In genomic region chr10:72170733-72171132, GRCh38 we compare ENCODE assay signal across 20 cellular contexts. TPM values are rescaled to one million over a fixed set of nuclear protein-coding genes. Genes with fewer than 3 reads are reported as not detected.
A peak's percentile ranks its signal among the peaks of the same experiment; 100 is the strongest.
DNase-seq lines count a peak whose midpoint lies in the region; ATAC-seq, FAIRE-seq and TF ChIP-seq lines count a peak whose summit lies in the region.
"Had no signal": no experiment of that assay in that cellular context is flagged by ENCODE, and none has a peak within 500 bp of the region (broad histone marks: within the 10 kb centered on the region; RNA-seq: fewer than 3 reads in every experiment).

No MANE protein-coding gene starts in this region.

- H3K36me3 ChIP-seq in HepG2 (replicated peaks in 1 of 2; ENCODE audit: control insufficient read depth in 1 of 2, insufficient read depth in 2 of 2, low read length in 2 of 2) (0 out of 5 replicates have a peak, but pooled peaks cover 0 to 6% of the 10 kb centered on the region in 2 experiments), right lobe of liver (no peaks in the 10 kb centered on the region), K562 (ENCODE audit: control insufficient read depth, insufficient read depth, low read length) (0 out of 3 replicates have a peak, but pooled peaks cover 3% of the 10 kb centered on the region), osteoblast (ENCODE audit: insufficient read depth, low read length) (no peaks in the 10 kb centered on the region)
- H3K36me3 ChIP-seq: thoracic aorta had no signal

- no peak overlapping the region for H3K9ac ChIP-seq in HepG2 (ENCODE audit: insufficient read depth, low read depth, low read length)
- no peak overlapping the region for H3K9ac ChIP-seq in K562 (ENCODE audit: insufficient read depth in 1 of 2, low read depth in 2 of 2, low read length in 2 of 2)

- no peak overlapping the region for H2AFZ ChIP-seq in HepG2 (ENCODE audit: low read length)
- H2AFZ ChIP-seq in K562 (ENCODE audit: low read depth, low read length): no peak overlapping the region
- H2AFZ ChIP-seq in osteoblast (ENCODE audit: low read length): no peak overlapping the region

- TF ChIP-seq RAD21 in HepG2 (CRISPR knock-in tag; IDR thresholded peaks at IDR 0.05) (no peak), K562 (CRISPR knock-in tag; conservative IDR thresholded peaks at IDR 0.05 in 1 of 2, IDR thresholded peaks at IDR 0.05 in 1 of 2) (no peak)

- H3K4me1 ChIP-seq in HepG2 (ENCODE audit: insufficient read depth, low read length) (peaks cover 35% of the 10 kb centered on the region), right lobe of liver (no peaks in the 10 kb centered on the region), K562 (replicated peaks in 1 of 2; ENCODE audit: control insufficient read depth in 2 of 2, insufficient read depth in 2 of 2, low read length in 2 of 2) (peaks cover 0 to 10% of the 10 kb centered on the region in 2 experiments; a peak in 2 of 5 replicates), osteoblast (ENCODE audit: insufficient read depth, low read length) (peaks cover 15% of the 10 kb centered on the region)

- in situ Hi-C loops in HepG2 (cut with HindIII; ENCODE audit: extremely low pct_ligation_motif_present, low pct_unique_long_range_greater_than_20kb): no loop called here
- in situ Hi-C loops in K562 (cut with MboI): no loop called here

- H3K27me3 ChIP-seq in HepG2 (ENCODE audit: control insufficient read depth in 1 of 2, insufficient read depth in 2 of 2, low read length in 2 of 2) (no peaks in the 10 kb centered on the region), right lobe of liver (no peaks in the 10 kb centered on the region), K562 (ENCODE audit: control insufficient read depth in 2 of 2, insufficient read depth in 2 of 2, low read length in 2 of 2) (no peaks in the 10 kb centered on the region), osteoblast (ENCODE audit: insufficient read depth, low read length) (no peaks in the 10 kb centered on the region)

- intact Hi-C loops in HepG2 (cut with micrococcal nuclease; ENCODE audit: unreplicated experiment) (loop anchor here (10.0 kb wide), 1 partner anchor 66 kb away; no protein-coding TSS in a partner anchor), right lobe of liver (cut with DNase I) (no loop called here), K562 (cut with micrococcal nuclease) (no loop called here)

- 93% methylated on average over 4 of the region's 4 CpGs for WGBS in HepG2 (ENCODE audit: low lambda C conversion rate)
- WGBS in right lobe of liver (ENCODE audit: insufficient coverage, low coverage, low lambda C conversion rate, missing lambda C conversion rate): 91% methylated on average over 4 of the region's 4 CpGs
- WGBS in K562 (ENCODE audit: insufficient coverage, low coverage, missing lambda C conversion rate): 72% methylated on average over 4 of the region's 4 CpGs

- no peaks in the 10 kb centered on the region for H3K79me2 ChIP-seq in HepG2 (ENCODE audit: insufficient read depth, low read length)
- H3K79me2 ChIP-seq in K562 (ENCODE audit: control insufficient read depth, insufficient read depth, low read length): no peaks in the 10 kb centered on the region
- H3K79me2 ChIP-seq in osteoblast (ENCODE audit: insufficient read depth, low read length): no peaks in the 10 kb centered on the region

- POLR2A ChIA-PET in HepG2 (lab: Yijun Ruan, JAX): no interaction called here
- POLR2A ChIA-PET in K562 (lab: Yijun Ruan, JAX): interaction anchor here (0.8 kb wide), 1 partner anchor 103 kb away, joined by 3 read pairs; the partner anchor contains the start of gene DDIT4

- H3K4me2 ChIP-seq in HepG2 (ENCODE audit: low read depth, low read length) (no peak overlapping the region; the same call in 1 of the 2 replicates), K562 (ENCODE audit: insufficient read depth, low read length) (no peak overlapping the region), osteoblast (ENCODE audit: insufficient read depth, low read length) (peak overlapping the region; percentile 34)

- no peak for TF ChIP-seq EP300 in HepG2 (IDR thresholded peaks at IDR 0.05; ENCODE audit: low read depth in 2 of 2, low read length in 2 of 2)
- TF ChIP-seq EP300 in HepG2 (CRISPR knock-in tag; IDR thresholded peaks at IDR 0.05; ENCODE audit: borderline replicate concordance): no peak
- TF ChIP-seq EP300 in K562 (IDR thresholded peaks at IDR 0.05; ENCODE audit: low read length): no peak

- H4K20me1 ChIP-seq in HepG2 (ENCODE audit: insufficient read depth, low read length) (no peaks in the 10 kb centered on the region), K562 (replicated peaks; ENCODE audit: control insufficient read depth, insufficient read depth, low read length) (no peaks in the 10 kb centered on the region), osteoblast (ENCODE audit: insufficient read depth, low read length) (no peaks in the 10 kb centered on the region)

- FAIRE-seq in HepG2 (lab: Jason Lieb, UNC) (no peak), K562 (lab: Jason Lieb, UNC) (no peak), frontal cortex (lab: Jason Lieb, UNC) (no peak)
- FAIRE-seq: D721Med, endometrium had no signal

- TF ChIP-seq CTCF in HepG2 (CRISPR knock-in tag; IDR thresholded peaks at IDR 0.05) (no peak), right lobe of liver (IDR thresholded peaks at IDR 0.05) (no peak), K562 (IDR thresholded peaks at IDR 0.05 in 2 of 3, conservative IDR thresholded peaks at IDR 0.05 in 1 of 3; ENCODE audit: insufficient read depth in 2 of 3, low read depth in 1 of 3, low read length in 3 of 3) (no peak), osteoblast (IDR thresholded peaks at IDR 0.05; ENCODE audit: extremely low read depth, low read depth, low read length) (no peak)

- TF ChIP-seq POLR2A in HepG2 (IDR thresholded peaks at IDR 0.05; ENCODE audit: insufficient read depth in 1 of 2, low read depth in 2 of 2, low read length in 2 of 2) (no peak), right lobe of liver (IDR thresholded peaks at IDR 0.05) (no peak), K562 (conservative IDR thresholded peaks at IDR 0.05) (no peak)

- CTCF ChIA-PET in HepG2 (lab: Yijun Ruan, JAX; ENCODE audit: low intra/inter-chr PET ratio, low total read pairs): no interaction called here
- CTCF ChIA-PET in K562 (lab: Yijun Ruan, JAX; ENCODE audit: low intra/inter-chr PET ratio): no interaction called here

- no peak for DNase-seq in HepG2 (ENCODE audit: low spot score)
- DNase-seq in right lobe of liver: no peak
- DNase-seq in K562 (ENCODE audit: extremely low read depth in 1 of 4, low spot score in 3 of 4): no peak
- DNase-seq in osteoblast (ENCODE audit: insufficient read length, low spot score, missing footprints): no peak
- DNase-seq in frontal cortex (ENCODE audit: low spot score in 2 of 2): no peak
- no peak for DNase-seq in stimulated activated CD4-positive, alpha-beta T cell treated with anti-CD3 and anti-CD28 coated beads, Interleukin-12 subunit alpha, Interleukin-12 subunit beta, amount 100 ng/mL, for 4 hours
- no peak for DNase-seq in GOT3 (lab: John Stamatoyannopoulos, UW)
- DNase-seq: activated B cell treated with CpG ODN at 0.5 μM for 24 hours; activated CD4-positive, alpha-beta memory T cell treated with anti-CD3 and anti-CD28 coated beads for 36 hours; activated effector memory CD4-positive, alpha-beta T cell treated with anti-CD3 and anti-CD28 coated beads, Interleukin-2, amount 50 U/mL, for 16 hours; C1 segment of cervical spinal cord; NCI-H1092 treated with DMSO at 0.1 percent for 48 hours; NCI-H2029; NCI-H446; stimulated activated naive CD4-positive, alpha-beta T cell had no signal

- ATAC-seq in HepG2 (no peak), right lobe of liver (no peak), K562 (no peak), GM18909 (IDR thresholded peaks at IDR 0.05; ENCODE audit: poor library complexity, unreplicated experiment) (no peak)

- H3K27ac ChIP-seq in HepG2 (ENCODE audit: extremely low read length, insufficient read depth, low read length): no peak overlapping the region
- no peak overlapping the region for H3K27ac ChIP-seq in right lobe of liver
- H3K27ac ChIP-seq in K562 (ENCODE audit: extremely low read depth, low read depth, low read length): no peak overlapping the region
- H3K27ac ChIP-seq in osteoblast (ENCODE audit: low read depth, low read length): no peak overlapping the region
- H3K27ac ChIP-seq: thoracic aorta had no signal

- H3K9me3 ChIP-seq in HepG2 (ENCODE audit: low read length) (no peaks in the 10 kb centered on the region), right lobe of liver (no peaks in the 10 kb centered on the region), K562 (replicated peaks; ENCODE audit: control insufficient read depth, insufficient read depth, low read depth, low read length) (no peaks in the 10 kb centered on the region), osteoblast (ENCODE audit: low read depth, low read length) (no peaks in the 10 kb centered on the region)
- H3K9me3 ChIP-seq: mucosa of descending colon, thoracic aorta had no signal

- H3K4me3 ChIP-seq in HepG2 (replicated peaks in 1 of 3; ENCODE audit: insufficient read depth in 1 of 3, low read depth in 2 of 3, low read length in 3 of 3): no peak overlapping the region
- no peak overlapping the region for H3K4me3 ChIP-seq in right lobe of liver
- H3K4me3 ChIP-seq in K562: no peak overlapping the region
- H3K4me3 ChIP-seq in osteoblast (ENCODE audit: insufficient read depth, low read length): no peak overlapping the region
- H3K4me3 ChIP-seq: mucosa of descending colon, thoracic aorta had no signal

- H3K9me1 ChIP-seq in K562 (ENCODE audit: control insufficient read depth, insufficient read depth, low read length): peaks cover 3% of the 10 kb centered on the region

- BruUV-seq in HepG2 (replicated peaks; lab: Mats Ljungman, UMichigan) (no TSS peak), K562 (replicated peaks; lab: Mats Ljungman, UMichigan) (no TSS peak)

RNA-seq across cellular contexts. Expression of gene ANAPC16, which starts 45.1 kb away (rescaled TPM):
- total RNA-seq in HepG2 (2016; rRNA removed; fragmentation: Illumina TruSeq; extraction: Trizol) (74.8 and 95.6 TPM in 2 replicates), right lobe of liver (10 to 100 TPM; 38.6 to 79.2 (median 51.3) TPM), K562 (2014; rRNA removed) (42.6 and 55.8 TPM in 2 replicates), K562 (2014; rRNA removed; fragmentation: Illumina TruSeq; extraction: Trizol) (108 and 111 TPM in 2 replicates), K562 (2015; rRNA removed; fragmentation: Illumina TruSeq; extraction: Trizol) (79.7 and 87.7 TPM in 2 replicates), K562 (2021) (72.5 and 72.7 TPM in 2 replicates), osteoblast (50.7 and 58.0 TPM in 2 replicates), frontal cortex (26.1 TPM)
- total RNA-seq in HepG2 (2016; cell fraction: cytosol; rRNA removed; fragmentation: Illumina TruSeq; extraction: Trizol; ENCODE audit: low read depth): 91.2 and 103 TPM in 2 replicates
- 76.8 and 94.9 TPM in 2 replicates for total RNA-seq in HepG2 (2016; cell fraction: insoluble cytoplasmic fraction; rRNA removed; fragmentation: Illumina TruSeq; extraction: Trizol)
- 149 and 166 TPM in 2 replicates for total RNA-seq in HepG2 (2016; cell fraction: membrane; rRNA removed; fragmentation: Illumina TruSeq; extraction: Trizol)
- total RNA-seq in HepG2 (2016; cell fraction: nucleus; rRNA removed; fragmentation: Illumina TruSeq; extraction: Trizol): 25.8 and 31.4 TPM in 2 replicates
- polyA plus RNA-seq in HepG2 (2011; rRNA removed) (70.4 and 89.4 TPM in 2 replicates), K562 (2011; rRNA removed) (162 and 168 TPM in 2 replicates), K562 (2014; fragmentation: Illumina TruSeq; extraction: Trizol) (74.2 and 85.3 TPM in 2 replicates), K562 (2014; fragmentation: Nextera tagmentation; extraction: Ambion mirVana) (100 to 1,000 TPM; 184 to 208 TPM), K562 (2014; rRNA removed) (112 and 134 TPM in 2 replicates)
- 49.3 and 62.9 TPM in 2 replicates for polyA plus RNA-seq in HepG2 (2011; cell fraction: cytosol; rRNA removed)
- polyA plus RNA-seq in HepG2 (2011; cell fraction: nucleus; rRNA removed): 10.9 and 14.2 TPM in 2 replicates
- polyA plus RNA-seq in HepG2 (2012): 59.2 and 62.8 TPM in 2 replicates
- 138 and 184 TPM in 2 replicates for polyA plus RNA-seq in HepG2 (2016; cell fraction: cytosol; fragmentation: Illumina TruSeq; extraction: Trizol; ENCODE audit: low read depth)
- polyA plus RNA-seq in HepG2 (2016; cell fraction: insoluble cytoplasmic fraction; fragmentation: Illumina TruSeq; extraction: Trizol; ENCODE audit: low read depth): 106 and 114 TPM in 2 replicates
- polyA plus RNA-seq in HepG2 (2016; cell fraction: membrane; fragmentation: Illumina TruSeq; extraction: Trizol; ENCODE audit: low read depth): 159 and 184 TPM in 2 replicates
- polyA plus RNA-seq in HepG2 (2016; cell fraction: nucleus; fragmentation: Illumina TruSeq; extraction: Trizol; ENCODE audit: insufficient read depth, low read depth): 52.6 and 58.6 TPM in 2 replicates
- 27.8 and 41.1 TPM in 2 replicates for polyA minus RNA-seq in HepG2 (2011; rRNA and poly(A)+ RNA removed; ENCODE audit: low replicate concordance)
- 13.3 and 15.2 TPM in 2 replicates for polyA minus RNA-seq in HepG2 (2011; cell fraction: cytosol; rRNA and poly(A)+ RNA removed)
- polyA minus RNA-seq in HepG2 (2011; cell fraction: nucleus; rRNA and poly(A)+ RNA removed): 9.3 and 13.2 TPM in 2 replicates
- total RNA-seq in K562 (2011; cell fraction: chromatin; rRNA removed; ENCODE audit: low replicate concordance): 13.7 and 30.0 TPM in 2 replicates
- 13.7 and 15.7 TPM in 2 replicates for total RNA-seq in K562 (2011; cell fraction: nucleolus; rRNA removed)
- total RNA-seq in K562 (2011; cell fraction: nucleoplasm; rRNA removed): 30.3 and 57.6 TPM in 2 replicates
- 47.9 and 96.2 TPM in 2 replicates for polyA plus RNA-seq in K562 (2011; cell fraction: cytosol; rRNA removed)
- 27.0 and 46.2 TPM in 2 replicates for polyA plus RNA-seq in K562 (2011; cell fraction: nucleus; rRNA removed)
- polyA plus RNA-seq in K562 (2012): 85.3 and 238 TPM in 2 replicates
- 41.3 and 52.4 TPM in 2 replicates for polyA minus RNA-seq in K562 (2011; rRNA and poly(A)+ RNA removed)
- polyA minus RNA-seq in K562 (2011; cell fraction: cytosol; rRNA and poly(A)+ RNA removed): 13.9 and 15.1 TPM in 2 replicates
- 3.2 and 10.0 TPM in 2 replicates for polyA minus RNA-seq in K562 (2011; cell fraction: nucleus; rRNA and poly(A)+ RNA removed)

RNA-seq across cellular contexts. Expression of gene ASCC1, which starts 45.3 kb away (rescaled TPM):
- total RNA-seq in HepG2 (2016; rRNA removed; fragmentation: Illumina TruSeq; extraction: Trizol): 30.1 and 51.0 TPM in 2 replicates
- total RNA-seq in HepG2 (2016; cell fraction: cytosol; rRNA removed; fragmentation: Illumina TruSeq; extraction: Trizol; ENCODE audit: low read depth): 5.7 and 7.9 TPM in 2 replicates
- 31.9 and 52.7 TPM in 2 replicates for total RNA-seq in HepG2 (2016; cell fraction: insoluble cytoplasmic fraction; rRNA removed; fragmentation: Illumina TruSeq; extraction: Trizol)
- 8.5 and 11.2 TPM in 2 replicates for total RNA-seq in HepG2 (2016; cell fraction: membrane; rRNA removed; fragmentation: Illumina TruSeq; extraction: Trizol)
- total RNA-seq in HepG2 (2016; cell fraction: nucleus; rRNA removed; fragmentation: Illumina TruSeq; extraction: Trizol): 19.7 and 20.4 TPM in 2 replicates
- polyA plus RNA-seq in HepG2 (2011; rRNA removed): 16.6 and 21.6 TPM in 2 replicates
- 12.4 and 18.1 TPM in 2 replicates for polyA plus RNA-seq in HepG2 (2011; cell fraction: cytosol; rRNA removed)
- polyA plus RNA-seq in HepG2 (2011; cell fraction: nucleus; rRNA removed): 7.4 and 10.0 TPM in 2 replicates
- 23.8 and 25.1 TPM in 2 replicates for polyA plus RNA-seq in HepG2 (2012)
- polyA plus RNA-seq in HepG2 (2016; cell fraction: cytosol; fragmentation: Illumina TruSeq; extraction: Trizol; ENCODE audit: low read depth): 2.5 and 3.4 TPM in 2 replicates
- 47.4 and 47.8 TPM in 2 replicates for polyA plus RNA-seq in HepG2 (2016; cell fraction: insoluble cytoplasmic fraction; fragmentation: Illumina TruSeq; extraction: Trizol; ENCODE audit: low read depth)
- polyA plus RNA-seq in HepG2 (2016; cell fraction: membrane; fragmentation: Illumina TruSeq; extraction: Trizol; ENCODE audit: low read depth): 5.9 and 6.9 TPM in 2 replicates
- polyA plus RNA-seq in HepG2 (2016; cell fraction: nucleus; fragmentation: Illumina TruSeq; extraction: Trizol; ENCODE audit: insufficient read depth, low read depth): 22.3 and 27.0 TPM in 2 replicates
- 21.8 and 33.7 TPM in 2 replicates for polyA minus RNA-seq in HepG2 (2011; rRNA and poly(A)+ RNA removed; ENCODE audit: low replicate concordance)
- polyA minus RNA-seq in HepG2 (2011; cell fraction: cytosol; rRNA and poly(A)+ RNA removed): 16.5 and 21.2 TPM in 2 replicates
- polyA minus RNA-seq in HepG2 (2011; cell fraction: nucleus; rRNA and poly(A)+ RNA removed): 25.8 and 32.3 TPM in 2 replicates
- 10 to 100 TPM; 12.0 to 26.5 (median 14.5) TPM for total RNA-seq in right lobe of liver
- 49.7 and 77.0 TPM in 2 replicates for total RNA-seq in K562 (2011; cell fraction: chromatin; rRNA removed; ENCODE audit: low replicate concordance)
- 28.7 and 34.9 TPM in 2 replicates for total RNA-seq in K562 (2011; cell fraction: nucleolus; rRNA removed)
- total RNA-seq in K562 (2011; cell fraction: nucleoplasm; rRNA removed): 43.5 and 57.0 TPM in 2 replicates
- total RNA-seq in K562 (2014; rRNA removed): 27.6 and 31.7 TPM in 2 replicates
- total RNA-seq in K562 (2014; rRNA removed; fragmentation: Illumina TruSeq; extraction: Trizol): 52.8 and 62.6 TPM in 2 replicates
- 33.3 and 38.2 TPM in 2 replicates for total RNA-seq in K562 (2015; rRNA removed; fragmentation: Illumina TruSeq; extraction: Trizol)
- total RNA-seq in K562 (2021): 45.7 and 48.4 TPM in 2 replicates
- 53.2 and 64.1 TPM in 2 replicates for polyA plus RNA-seq in K562 (2011; rRNA removed)
- 20.9 and 37.8 TPM in 2 replicates for polyA plus RNA-seq in K562 (2011; cell fraction: cytosol; rRNA removed)
- 13.5 and 19.8 TPM in 2 replicates for polyA plus RNA-seq in K562 (2011; cell fraction: nucleus; rRNA removed)
- 39.1 and 50.0 TPM in 2 replicates for polyA plus RNA-seq in K562 (2012)
- polyA plus RNA-seq in K562 (2014; fragmentation: Illumina TruSeq; extraction: Trizol): 54.4 and 70.0 TPM in 2 replicates
- 10 to 100 TPM; 50.8 to 73.3 TPM for polyA plus RNA-seq in K562 (2014; fragmentation: Nextera tagmentation; extraction: Ambion mirVana)
- polyA plus RNA-seq in K562 (2014; rRNA removed): 42.7 and 55.5 TPM in 2 replicates
- polyA minus RNA-seq in K562 (2011; rRNA and poly(A)+ RNA removed): 90.3 and 97.7 TPM in 2 replicates
- polyA minus RNA-seq in K562 (2011; cell fraction: cytosol; rRNA and poly(A)+ RNA removed): 35.1 and 39.2 TPM in 2 replicates
- polyA minus RNA-seq in K562 (2011; cell fraction: nucleus; rRNA and poly(A)+ RNA removed): 13.6 and 33.1 TPM in 2 replicates
- total RNA-seq in osteoblast: 40.2 and 50.1 TPM in 2 replicates
- total RNA-seq in frontal cortex: 25.7 TPM

Comparison
In these comparisons a context has a peak if more than half of its experiments do, and no peak if none do; other contexts are left out.
1. Of the 241 proteins assayed by ChIP-seq in both HepG2 and K562: peak only in HepG2: none; only in K562: none; in both: ZNF121; in neither: 239; mixed calls (peak in some experiments, not most) for 1.